ENCODE assay signal across 21 cellular contexts in genomic region chr16:1786242-1787055, GRCh38. TPM values are rescaled to one million over a fixed set of nuclear protein-coding genes. Genes with fewer than 3 reads are reported as not detected.
DNase-seq lines count a peak whose midpoint lies in the region; ATAC-seq and TF ChIP-seq lines count a peak whose summit lies in the region.
"Had no signal": no experiment of that assay in that cellular context is flagged by ENCODE, and none has a peak within 500 bp of the region (broad histone marks: within the 10 kb centered on the region; RNA-seq: fewer than 3 reads in every experiment).

No MANE protein-coding gene starts in this region.

- DNase-seq in 8988T: peak; percentile 13
- no peak for DNase-seq in GM13977 (ENCODE audit: low spot score)
- DNase-seq in chondrocyte (ENCODE audit: low spot score): peak; percentile 93
- DNase-seq in right lobe of liver: peak; percentile 19 to 56 (median 46)
- no peak for DNase-seq in SIG-M5 (lab: John Stamatoyannopoulos, UW)
- no peak for DNase-seq in NCI-H82 treated with DMSO at 0.1 percent for 48 hours (lab: John Stamatoyannopoulos, UW; ENCODE audit: unreplicated experiment)
- DNase-seq in NCI-H1105 treated with DMSO at 0.1 percent for 48 hours (lab: John Stamatoyannopoulos, UW): no peak
- no peak for DNase-seq in dorsolateral prefrontal cortex
- DNase-seq: activated effector memory CD4-positive, alpha-beta T cell treated with anti-CD3 and anti-CD28 coated beads, Interleukin-2, amount 50 U/mL, for 16 hours; midbrain; NCI-H1048; NCI-H2107; NCI-H748 treated with DMSO at 0.1 percent for 48 hours; PC-3 had no signal

- H3K4me1 Mint-ChIP-seq in chondrocyte (ENCODE audit: low read depth): peaks cover 15% of the 10 kb centered on the region

- H3K27ac Mint-ChIP-seq in chondrocyte (ENCODE audit: unreplicated experiment): no peak overlapping the region
- H3K27ac Mint-ChIP-seq: neural progenitor cell had no signal

- intact Hi-C loops in right lobe of liver (cut with DNase I): no loop called here
- intact Hi-C loops in dorsolateral prefrontal cortex (cut with DNase I): loop anchor here in 1 of 2 donors (5.0 kb wide), 1 partner anchor 36 kb away; no protein-coding TSS in a partner anchor

- H3K27ac ChIP-seq in right lobe of liver: no peak overlapping the region
- no peak overlapping the region for H3K27ac ChIP-seq in dorsolateral prefrontal cortex
- H3K27ac ChIP-seq: ascending aorta, coronary artery, KMS-11, neural progenitor cell had no signal

- no peaks in the 10 kb centered on the region for H3K27me3 ChIP-seq in right lobe of liver
- H3K27me3 ChIP-seq in dorsolateral prefrontal cortex: no peaks in the 10 kb centered on the region
- H3K27me3 ChIP-seq: ascending aorta, neural progenitor cell had no signal

- TF ChIP-seq CTCF in GM13977 (IDR thresholded peaks at IDR 0.05; ENCODE audit: extremely low read depth, insufficient read depth, missing control alignments): peak; percentile 19
- TF ChIP-seq CTCF in chondrocyte (IDR thresholded peaks at IDR 0.05): no peak
- no peak for TF ChIP-seq CTCF in right lobe of liver (IDR thresholded peaks at IDR 0.05)
- TF ChIP-seq CTCF in dorsolateral prefrontal cortex (IDR thresholded peaks at IDR 0.05 in 54 of 56, conservative IDR thresholded peaks at IDR 0.05 in 2 of 56; ENCODE audit: low read depth in 1 of 56, partially characterized antibody in 56 of 56): no peak

- H3K9me3 Mint-ChIP-seq in chondrocyte (ENCODE audit: low read depth): no peaks in the 10 kb centered on the region
- H3K9me3 Mint-ChIP-seq: neural progenitor cell had no signal

- H3K36me3 ChIP-seq in right lobe of liver: peaks cover 0 to 14% (median 7%) of the 10 kb centered on the region in 4 donors
- H3K36me3 ChIP-seq: neural progenitor cell had no signal

- WGBS in right lobe of liver (ENCODE audit: insufficient coverage, low coverage, low lambda C conversion rate, missing lambda C conversion rate): 91% methylated on average over 8 of the region's 51 CpGs

- in situ Hi-C loops in GM13977 (cut with MboI; ENCODE audit: low pct_unique_long_range_greater_than_20kb, low sequenced_read_pairs, unreplicated experiment): no loop called here

- H3K4me3 Mint-ChIP-seq in chondrocyte (ENCODE audit: unreplicated experiment): no peak overlapping the region

- ATAC-seq in right lobe of liver: no peak
- ATAC-seq: activated CD4-positive, CD25-positive, alpha-beta regulatory T cell treated with anti-CD3 and anti-CD28 coated beads, Interleukin-2, amount 50 U/mL, for 24 hours; PC-3 had no signal

- H3K27me3 Mint-ChIP-seq in chondrocyte (ENCODE audit: low read depth): no peaks in the 10 kb centered on the region

- no peaks in the 10 kb centered on the region for H3K9me3 ChIP-seq in right lobe of liver
- H3K9me3 ChIP-seq: ascending aorta had no signal

- H3K4me3 ChIP-seq in right lobe of liver (no peak overlapping the region), dorsolateral prefrontal cortex (no peak overlapping the region)
- H3K4me3 ChIP-seq: ascending aorta, coronary artery, neural progenitor cell had no signal

- no peak for TF ChIP-seq POLR2A in right lobe of liver (IDR thresholded peaks at IDR 0.05)

- H3K36me3 Mint-ChIP-seq in chondrocyte (ENCODE audit: low read depth): peaks cover 2% of the 10 kb centered on the region

- H3K4me1 ChIP-seq in right lobe of liver: peaks cover 0 to 12% (median 5%) of the 10 kb centered on the region in 4 donors

RNA-seq across cellular contexts. Expression of gene NUBP2, which starts 3.7 kb away (rescaled TPM):
- total RNA-seq in chondrocyte: 36.5 to 46.0 TPM (median 40.7 TPM) in 3 replicates
- 10 to 100 TPM; 21.1 to 90.3 (median 32.6) TPM for total RNA-seq in right lobe of liver
- 10 to 100 TPM; 29.7 to 55.7 (median 39.2) TPM for total RNA-seq in dorsolateral prefrontal cortex

RNA-seq across cellular contexts. Expression of gene SPSB3, which starts 4.1 kb away (rescaled TPM):
- total RNA-seq in chondrocyte (30.8 to 32.1 TPM (median 31.5 TPM) in 3 replicates), right lobe of liver (10 to 100 TPM; 18.6 to 42.5 (median 34.5) TPM), dorsolateral prefrontal cortex (10 to 100 TPM; 34.3 to 62.3 (median 48.9) TPM)

RNA-seq across cellular contexts. Expression of gene IGFALS, which starts 7.1 kb away (rescaled TPM):
- total RNA-seq in chondrocyte (0.12 to 0.31 TPM in 2 of 3 replicates, not detected in the other), right lobe of liver (100 to 1,000 TPM in 1 of 6 experiments, 10 to 100 TPM in 5; 38.7 to 124 (median 85.3) TPM), dorsolateral prefrontal cortex (1 to 10 TPM in 79 of 120 experiments, under 1 TPM in 40, not detected in 1; 0.27 to 3.7 (median 1.2) TPM)
- total RNA-seq: ascending aorta, endothelial cell of umbilical vein, fibroblast of villous mesenchyme, PC-3 had no signal

RNA-seq across cellular contexts. Expression of gene MRPS34, which starts 13.5 kb away (rescaled TPM):
- total RNA-seq in chondrocyte (54.5 to 78.7 TPM (median 60.4 TPM) in 3 replicates), right lobe of liver (10 to 100 TPM; 42.5 to 90.5 (median 52.9) TPM), dorsolateral prefrontal cortex (10 to 100 TPM; 37.4 to 77.9 (median 58.6) TPM)

RNA-seq across cellular contexts. Expression of gene EME2, which starts 13.8 kb away (rescaled TPM):
- total RNA-seq in chondrocyte (16.9 to 28.4 TPM (median 19.7 TPM) in 3 replicates), right lobe of liver (10 to 100 TPM in 1 of 6 experiments, 1 to 10 TPM in 5; 3.8 to 11.1 (median 5.0) TPM), dorsolateral prefrontal cortex (10 to 100 TPM; 12.6 to 44.4 (median 21.7) TPM)

Comparison
In these comparisons a context has a peak if more than half of its experiments do, and no peak if none do; other contexts are left out.
1. DNase-seq: peak in 8988T (single experiment), chondrocyte (single experiment) and right lobe of liver (3 of 3); none in GM13977 (single experiment), SIG-M5 (single experiment), NCI-H82 treated with DMSO at 0.1 percent for 48 hours (single experiment), NCI-H1105 treated with DMSO at 0.1 percent for 48 hours (single experiment) and dorsolateral prefrontal cortex (0 of 10).
2. RNA of gene IGFALS, which starts 7.1 kb away (total RNA-seq): 38.7 to 124 TPM in right lobe of liver; 0.27 to 3.7 TPM in dorsolateral prefrontal cortex and 0.12 to 0.31 TPM in chondrocyte; every median in the first group is over 4 times any median in the second.